ENCODE assay signal across 1 cellular context in the genomic region with DNA sequence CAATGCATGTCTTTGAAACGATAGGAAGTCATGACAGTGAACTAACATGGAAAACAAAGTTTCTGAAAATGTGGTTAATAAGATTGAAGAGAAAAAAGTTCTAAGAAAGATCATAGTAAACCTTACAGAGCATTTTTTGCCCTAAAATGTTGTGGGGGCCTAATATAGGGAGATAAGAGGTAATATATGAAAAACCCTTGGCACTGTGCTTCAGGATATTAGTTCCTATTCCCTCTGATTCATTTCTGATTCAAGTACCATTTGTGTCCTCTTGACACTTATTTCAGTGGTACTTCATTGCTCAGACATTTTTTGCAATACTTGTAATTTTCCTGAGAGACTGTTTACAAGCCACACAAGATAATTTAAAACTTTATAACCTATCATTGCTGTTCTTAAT.
TF ChIP-seq lines count a peak whose summit lies in the region.

No MANE protein-coding gene starts in this region.

TF ChIP-seq in K562, 482 proteins besides CTCF, POLR2A, EP300 and RAD21 (continued from another document):
- TF ChIP-seq, protein P1, sequence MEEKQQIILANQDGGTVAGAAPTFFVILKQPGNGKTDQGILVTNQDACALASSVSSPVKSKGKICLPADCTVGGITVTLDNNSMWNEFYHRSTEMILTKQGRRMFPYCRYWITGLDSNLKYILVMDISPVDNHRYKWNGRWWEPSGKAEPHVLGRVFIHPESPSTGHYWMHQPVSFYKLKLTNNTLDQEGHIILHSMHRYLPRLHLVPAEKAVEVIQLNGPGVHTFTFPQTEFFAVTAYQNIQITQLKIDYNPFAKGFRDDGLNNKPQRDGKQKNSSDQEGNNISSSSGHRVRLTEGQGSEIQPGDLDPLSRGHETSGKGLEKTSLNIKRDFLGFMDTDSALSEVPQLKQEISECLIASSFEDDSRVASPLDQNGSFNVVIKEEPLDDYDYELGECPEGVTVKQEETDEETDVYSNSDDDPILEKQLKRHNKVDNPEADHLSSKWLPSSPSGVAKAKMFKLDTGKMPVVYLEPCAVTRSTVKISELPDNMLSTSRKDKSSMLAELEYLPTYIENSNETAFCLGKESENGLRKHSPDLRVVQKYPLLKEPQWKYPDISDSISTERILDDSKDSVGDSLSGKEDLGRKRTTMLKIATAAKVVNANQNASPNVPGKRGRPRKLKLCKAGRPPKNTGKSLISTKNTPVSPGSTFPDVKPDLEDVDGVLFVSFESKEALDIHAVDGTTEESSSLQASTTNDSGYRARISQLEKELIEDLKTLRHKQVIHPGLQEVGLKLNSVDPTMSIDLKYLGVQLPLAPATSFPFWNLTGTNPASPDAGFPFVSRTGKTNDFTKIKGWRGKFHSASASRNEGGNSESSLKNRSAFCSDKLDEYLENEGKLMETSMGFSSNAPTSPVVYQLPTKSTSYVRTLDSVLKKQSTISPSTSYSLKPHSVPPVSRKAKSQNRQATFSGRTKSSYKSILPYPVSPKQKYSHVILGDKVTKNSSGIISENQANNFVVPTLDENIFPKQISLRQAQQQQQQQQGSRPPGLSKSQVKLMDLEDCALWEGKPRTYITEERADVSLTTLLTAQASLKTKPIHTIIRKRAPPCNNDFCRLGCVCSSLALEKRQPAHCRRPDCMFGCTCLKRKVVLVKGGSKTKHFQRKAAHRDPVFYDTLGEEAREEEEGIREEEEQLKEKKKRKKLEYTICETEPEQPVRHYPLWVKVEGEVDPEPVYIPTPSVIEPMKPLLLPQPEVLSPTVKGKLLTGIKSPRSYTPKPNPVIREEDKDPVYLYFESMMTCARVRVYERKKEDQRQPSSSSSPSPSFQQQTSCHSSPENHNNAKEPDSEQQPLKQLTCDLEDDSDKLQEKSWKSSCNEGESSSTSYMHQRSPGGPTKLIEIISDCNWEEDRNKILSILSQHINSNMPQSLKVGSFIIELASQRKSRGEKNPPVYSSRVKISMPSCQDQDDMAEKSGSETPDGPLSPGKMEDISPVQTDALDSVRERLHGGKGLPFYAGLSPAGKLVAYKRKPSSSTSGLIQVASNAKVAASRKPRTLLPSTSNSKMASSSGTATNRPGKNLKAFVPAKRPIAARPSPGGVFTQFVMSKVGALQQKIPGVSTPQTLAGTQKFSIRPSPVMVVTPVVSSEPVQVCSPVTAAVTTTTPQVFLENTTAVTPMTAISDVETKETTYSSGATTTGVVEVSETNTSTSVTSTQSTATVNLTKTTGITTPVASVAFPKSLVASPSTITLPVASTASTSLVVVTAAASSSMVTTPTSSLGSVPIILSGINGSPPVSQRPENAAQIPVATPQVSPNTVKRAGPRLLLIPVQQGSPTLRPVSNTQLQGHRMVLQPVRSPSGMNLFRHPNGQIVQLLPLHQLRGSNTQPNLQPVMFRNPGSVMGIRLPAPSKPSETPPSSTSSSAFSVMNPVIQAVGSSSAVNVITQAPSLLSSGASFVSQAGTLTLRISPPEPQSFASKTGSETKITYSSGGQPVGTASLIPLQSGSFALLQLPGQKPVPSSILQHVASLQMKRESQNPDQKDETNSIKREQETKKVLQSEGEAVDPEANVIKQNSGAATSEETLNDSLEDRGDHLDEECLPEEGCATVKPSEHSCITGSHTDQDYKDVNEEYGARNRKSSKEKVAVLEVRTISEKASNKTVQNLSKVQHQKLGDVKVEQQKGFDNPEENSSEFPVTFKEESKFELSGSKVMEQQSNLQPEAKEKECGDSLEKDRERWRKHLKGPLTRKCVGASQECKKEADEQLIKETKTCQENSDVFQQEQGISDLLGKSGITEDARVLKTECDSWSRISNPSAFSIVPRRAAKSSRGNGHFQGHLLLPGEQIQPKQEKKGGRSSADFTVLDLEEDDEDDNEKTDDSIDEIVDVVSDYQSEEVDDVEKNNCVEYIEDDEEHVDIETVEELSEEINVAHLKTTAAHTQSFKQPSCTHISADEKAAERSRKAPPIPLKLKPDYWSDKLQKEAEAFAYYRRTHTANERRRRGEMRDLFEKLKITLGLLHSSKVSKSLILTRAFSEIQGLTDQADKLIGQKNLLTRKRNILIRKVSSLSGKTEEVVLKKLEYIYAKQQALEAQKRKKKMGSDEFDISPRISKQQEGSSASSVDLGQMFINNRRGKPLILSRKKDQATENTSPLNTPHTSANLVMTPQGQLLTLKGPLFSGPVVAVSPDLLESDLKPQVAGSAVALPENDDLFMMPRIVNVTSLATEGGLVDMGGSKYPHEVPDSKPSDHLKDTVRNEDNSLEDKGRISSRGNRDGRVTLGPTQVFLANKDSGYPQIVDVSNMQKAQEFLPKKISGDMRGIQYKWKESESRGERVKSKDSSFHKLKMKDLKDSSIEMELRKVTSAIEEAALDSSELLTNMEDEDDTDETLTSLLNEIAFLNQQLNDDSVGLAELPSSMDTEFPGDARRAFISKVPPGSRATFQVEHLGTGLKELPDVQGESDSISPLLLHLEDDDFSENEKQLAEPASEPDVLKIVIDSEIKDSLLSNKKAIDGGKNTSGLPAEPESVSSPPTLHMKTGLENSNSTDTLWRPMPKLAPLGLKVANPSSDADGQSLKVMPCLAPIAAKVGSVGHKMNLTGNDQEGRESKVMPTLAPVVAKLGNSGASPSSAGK (IDR thresholded peaks at IDR 0.05): no peak
- no peak for TF ChIP-seq ARID1B (IDR thresholded peaks at IDR 0.05)
